Comparison of ENCODE assay signal across 17 cellular contexts in genomic region chr1:145796753-145797152, GRCh38. TPM values are rescaled to one million over a fixed set of nuclear protein-coding genes. Genes with fewer than 3 reads are reported as not detected.
DNase-seq lines count a peak whose midpoint lies in the region; ATAC-seq, FAIRE-seq and TF ChIP-seq lines count a peak whose summit lies in the region.
"Had no signal": no experiment of that assay in that cellular context is flagged by ENCODE, and none has a peak within 500 bp of the region (broad histone marks: within the 10 kb centered on the region; RNA-seq: fewer than 3 reads in every experiment).

No MANE protein-coding gene starts in this region.

- no peak for TF ChIP-seq CTCF in OCI-LY7 (conservative IDR thresholded peaks at IDR 0.05; ENCODE audit: low read length)
- no peak for TF ChIP-seq CTCF in endodermal cell (conservative IDR thresholded peaks at IDR 0.05)
- TF ChIP-seq CTCF in osteocyte (IDR thresholded peaks at IDR 0.05): no peak
- no peak for TF ChIP-seq CTCF in adrenal gland (IDR thresholded peaks at IDR 0.05)

- no peak overlapping the region for H3K4me2 ChIP-seq in OCI-LY7 (ENCODE audit: low read length)
- H3K4me2 ChIP-seq: A549 had no signal

- CTCF ChIA-PET in OCI-LY7 (lab: Charles Lee; ENCODE audit: unreplicated experiment): no interaction called here

- H3K4me1 Mint-ChIP-seq in endodermal cell (peaks cover under 1% of the 10 kb centered on the region), osteocyte (ENCODE audit: unreplicated experiment) (peaks cover 7% of the 10 kb centered on the region)

- peaks cover 41% of the 10 kb centered on the region for H3K9me3 Mint-ChIP-seq in endodermal cell
- H3K9me3 Mint-ChIP-seq in osteocyte (ENCODE audit: unreplicated experiment): peaks cover 24% of the 10 kb centered on the region

- no peaks in the 10 kb centered on the region for H3K9me2 ChIP-seq in OCI-LY7 (ENCODE audit: insufficient read depth, low read length)

- no peak for TF ChIP-seq POLR2A in GM12891 (IDR thresholded peaks at IDR 0.05; ENCODE audit: low read depth, low read length)
- TF ChIP-seq POLR2A in adrenal gland (IDR thresholded peaks at IDR 0.05): no peak

- H3K27ac ChIP-seq in OCI-LY7 (ENCODE audit: low read depth, low read length, poor library complexity, severe bottlenecking) (no peak overlapping the region), endodermal cell (ENCODE audit: low read depth, low read length) (no peak overlapping the region), adrenal gland (no peak overlapping the region)
- H3K27ac ChIP-seq: A549, GM23248, HL-60 had no signal

- ATAC-seq in activated CD4-positive, CD25-positive, alpha-beta regulatory T cell treated with anti-CD3 and anti-CD28 coated beads, Interleukin-2, amount 50 U/mL, for 24 hours: no peak
- ATAC-seq: A549, HCT116 had no signal

- no peak overlapping the region for H2AFZ ChIP-seq in OCI-LY7 (ENCODE audit: low read length)
- H2AFZ ChIP-seq: GM23248 had no signal

- no peak for FAIRE-seq in GM12891 (lab: Jason Lieb, UNC)
- FAIRE-seq: A549, H54 had no signal

- intact Hi-C loops in OCI-LY7 (cut with micrococcal nuclease; ENCODE audit: unreplicated experiment) (loop anchor here (2.0 kb wide), 1 partner anchor 58 kb away; no protein-coding TSS in a partner anchor), adrenal gland (cut with DNase I) (no loop called here)

- peaks cover 14% of the 10 kb centered on the region for H3K79me2 ChIP-seq in OCI-LY7 (ENCODE audit: insufficient read depth, low read depth, low read length)

- DNase-seq in CD1c-positive myeloid dendritic cell (ENCODE audit: extremely low spot score) (peak; percentile 8), GM12891 (ENCODE audit: insufficient read length, low spot score) (no peak), OCI-LY7 (ENCODE audit: low spot score) (peak; percentile 23), endodermal cell (no peak), osteocyte (ENCODE audit: extremely low spot score, unreplicated experiment) (no peak), adrenal gland (no peak)
- DNase-seq: BE2C; Caco-2; CD8-positive, alpha-beta memory T cell; DMS53; GM23248 had no signal

- H3K4me3 Mint-ChIP-seq in endodermal cell: no peak overlapping the region
- no peak overlapping the region for H3K4me3 Mint-ChIP-seq in osteocyte (ENCODE audit: unreplicated experiment)
- H3K4me3 Mint-ChIP-seq: CD14-positive monocyte; CD8-positive, alpha-beta memory T cell had no signal

- H3K27me3 Mint-ChIP-seq in endodermal cell (ENCODE audit: insufficient read depth) (no peaks in the 10 kb centered on the region), osteocyte (ENCODE audit: unreplicated experiment) (no peaks in the 10 kb centered on the region)

- H3K9me3 ChIP-seq in OCI-LY7 (ENCODE audit: low read length) (peaks cover 35% of the 10 kb centered on the region), endodermal cell (ENCODE audit: control insufficient read depth, low read length) (peaks cover 40% of the 10 kb centered on the region), adrenal gland (replicated peaks in 1 of 3) (no peaks in the 10 kb centered on the region)
- H3K9me3 ChIP-seq: BE2C had no signal

- no peak overlapping the region for H3K9ac ChIP-seq in endodermal cell (ENCODE audit: extremely low read depth, low read length, poor library complexity, severe bottlenecking)
- H3K9ac ChIP-seq: GM23248 had no signal

- H3K27me3 ChIP-seq in endodermal cell (ENCODE audit: control insufficient read depth, insufficient read depth, low read length, poor library complexity, severe bottlenecking) (no peaks in the 10 kb centered on the region), adrenal gland (no peaks in the 10 kb centered on the region)
- H3K27me3 ChIP-seq: BE2C had no signal

- POLR2A ChIA-PET in OCI-LY7 (lab: Charles Lee): interaction anchor here (0.9 kb wide), 1 partner anchor 9 kb away, joined by 3 read pairs; no protein-coding TSS in a partner anchor

- H4K20me1 ChIP-seq in OCI-LY7 (ENCODE audit: insufficient read depth, low read length): no peaks in the 10 kb centered on the region

- H3K4me1 ChIP-seq in OCI-LY7 (ENCODE audit: insufficient read depth, low read length, poor library complexity, severe bottlenecking): no peaks in the 10 kb centered on the region
- no peaks in the 10 kb centered on the region for H3K4me1 ChIP-seq in endodermal cell (ENCODE audit: control insufficient read depth, insufficient read depth, low read length)
- H3K4me1 ChIP-seq in adrenal gland (replicated peaks in 1 of 2): no peaks in the 10 kb centered on the region
- H3K4me1 ChIP-seq: A549, BE2C, Caco-2 had no signal

- WGBS in endodermal cell (ENCODE audit: insufficient coverage in 1 of 2, insufficient read length in 1 of 2), 2 experiments: 35 to 63% methylated on average over 1 of the region's 1 CpG
- WGBS in adrenal gland, 4 donors: 29 to 85% (median 52%) methylated on average over 1 of the region's 1 CpG

- no peak overlapping the region for H3K4me3 ChIP-seq in OCI-LY7 (ENCODE audit: low read depth, low read length, poor library complexity, severe bottlenecking)
- peak overlapping the region; percentile 64 for H3K4me3 ChIP-seq in endodermal cell (ENCODE audit: low read length)
- H3K4me3 ChIP-seq in adrenal gland: no peak overlapping the region
- H3K4me3 ChIP-seq: A549, GM23248 had no signal

- H3K36me3 ChIP-seq in OCI-LY7 (ENCODE audit: insufficient read depth, low read length) (peaks cover 73% of the 10 kb centered on the region), endodermal cell (ENCODE audit: control insufficient read depth, insufficient read depth, low read length) (peaks cover 38% of the 10 kb centered on the region), adrenal gland (replicated peaks in 1 of 2) (no peaks in the 10 kb centered on the region)
- H3K36me3 ChIP-seq: BE2C had no signal

- BruUV-seq in OCI-LY7 (replicated peaks; lab: Mats Ljungman, UMichigan): no TSS peak

- H3K36me3 Mint-ChIP-seq in endodermal cell (ENCODE audit: low read depth): peaks cover 68% of the 10 kb centered on the region
- H3K36me3 Mint-ChIP-seq in osteocyte (ENCODE audit: unreplicated experiment): peaks cover 34% of the 10 kb centered on the region

- H3K27ac Mint-ChIP-seq in endodermal cell (no peak overlapping the region), osteocyte (ENCODE audit: unreplicated experiment) (no peak overlapping the region)
- H3K27ac Mint-ChIP-seq: CD14-positive monocyte had no signal

TF ChIP-seq in GM12891, 5 proteins besides CTCF, POLR2A, EP300 and RAD21:
- 0 out of 2 replicates have a peak, but pooled peaks have one; percentile 11 for TF ChIP-seq SPI1 (IDR thresholded peaks at IDR 0.05; ENCODE audit: low read depth, low read length)
- no peak for TF ChIP-seq POLR2AphosphoS5 (IDR thresholded peaks at IDR 0.05; ENCODE audit: low read depth, low read length)
TF ChIP-seq in GM12891: peak in this region for 1.

RNA-seq across cellular contexts. Expression of gene RNF115, which starts 27.1 kb away (rescaled TPM):
- polyA plus RNA-seq in GM12891 (2012; ENCODE audit: low read depth, missing spikeins): 4.9 TPM
- 14.7 and 14.8 TPM in 2 replicates for total RNA-seq in OCI-LY7 (2014; rRNA removed; shearing (Covaris generic))
- total RNA-seq in OCI-LY7 (2022) (23.9 and 24.0 TPM in 2 replicates), endodermal cell (10 to 100 TPM; 17.7 to 19.3 TPM), osteocyte (15.9 and 16.6 TPM in 2 replicates), adrenal gland (10 to 100 TPM in 7 of 8 donors, 1 to 10 TPM in 1; 8.3 to 19.2 (median 12.4) TPM)
- 8.6 TPM for polyA plus RNA-seq in endodermal cell (2013, experiment 1 of 2)
- polyA plus RNA-seq in endodermal cell (2013, experiment 2 of 2): 9.9 TPM
- polyA plus RNA-seq in adrenal gland: 10 to 100 TPM in 1 of 3 donors, 1 to 10 TPM in 2; 8.4 to 17.1 (median 9.3) TPM

RNA-seq across cellular contexts. Expression of gene POLR3C, which starts 27.2 kb away (rescaled TPM):
- 20.7 TPM for polyA plus RNA-seq in GM12891 (2012; ENCODE audit: low read depth, missing spikeins)
- 48.9 and 57.1 TPM in 2 replicates for total RNA-seq in OCI-LY7 (2014; rRNA removed; shearing (Covaris generic))
- 78.8 and 80.0 TPM in 2 replicates for total RNA-seq in OCI-LY7 (2022)
- 10 to 100 TPM; 32.7 to 37.9 TPM for total RNA-seq in endodermal cell
- polyA plus RNA-seq in endodermal cell (2013, experiment 1 of 2): 34.2 TPM
- 27.8 TPM for polyA plus RNA-seq in endodermal cell (2013, experiment 2 of 2)
- total RNA-seq in osteocyte: 33.4 and 37.0 TPM in 2 replicates
- total RNA-seq in adrenal gland: 10 to 100 TPM; 15.5 to 28.4 (median 20.4) TPM
- polyA plus RNA-seq in adrenal gland: 10 to 100 TPM; 12.0 to 19.8 (median 16.2) TPM

RNA-seq across cellular contexts. Expression of gene NUDT17, which starts 48.7 kb away (rescaled TPM):
- polyA plus RNA-seq in GM12891 (2012; ENCODE audit: low read depth, missing spikeins): 4.1 TPM
- total RNA-seq in OCI-LY7 (2014; rRNA removed; shearing (Covaris generic)): 10.8 and 16.9 TPM in 2 replicates
- total RNA-seq in OCI-LY7 (2022): 39.3 and 39.4 TPM in 2 replicates
- 1 to 10 TPM; 2.8 to 4.0 TPM for total RNA-seq in endodermal cell
- 4.2 TPM for polyA plus RNA-seq in endodermal cell (2013, experiment 1 of 2)
- 2.9 TPM for polyA plus RNA-seq in endodermal cell (2013, experiment 2 of 2)
- 2.4 and 4.3 TPM in 2 replicates for total RNA-seq in osteocyte
- total RNA-seq in adrenal gland: 1 to 10 TPM; 1.5 to 6.5 (median 3.3) TPM
- polyA plus RNA-seq in adrenal gland: 1 to 10 TPM; 2.1 to 7.8 (median 3.2) TPM

Comparison
In these comparisons a context has a peak if more than half of its experiments do, and no peak if none do; other contexts are left out.
1. DNase-seq: peak in CD1c-positive myeloid dendritic cell (single experiment) and OCI-LY7 (single experiment); none in GM12891 (single experiment), endodermal cell (single experiment), osteocyte (single experiment) and adrenal gland (0 of 7).